Comparison of ENCODE assay signal across 9 cellular contexts in the genomic region with DNA sequence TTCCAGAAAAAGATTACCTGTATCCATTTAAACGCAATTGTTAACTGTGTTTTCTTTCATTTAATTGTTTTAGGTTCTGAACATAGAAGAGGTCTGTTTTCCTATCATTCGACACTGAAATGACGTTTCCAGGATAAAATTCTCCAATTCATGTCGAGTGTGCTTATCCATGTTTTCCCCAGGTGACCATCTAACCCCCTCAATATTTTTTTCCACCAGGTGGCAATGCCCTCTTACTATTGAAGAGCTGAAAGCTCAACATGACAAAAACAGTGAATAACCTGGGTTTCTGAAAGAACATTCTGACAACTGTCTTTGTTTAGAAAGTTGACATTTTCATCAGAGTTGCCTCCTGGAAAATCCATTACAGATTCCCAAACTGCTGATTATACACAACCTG.
DNase-seq lines count a peak whose midpoint lies in the region; ATAC-seq, FAIRE-seq and TF ChIP-seq lines count a peak whose summit lies in the region.
"Had no signal": no experiment of that assay in that cellular context is flagged by ENCODE, and none has a peak within 500 bp of the region (broad histone marks: within the 10 kb centered on the region; RNA-seq: fewer than 3 reads in every experiment).

No MANE protein-coding gene starts in this region.

- in situ Hi-C loops in ACHN (cut with HindIII; ENCODE audit: low pct_ligation_motif_present, low pct_unique_long_range_greater_than_20kb, low sequenced_read_pairs): no loop called here

- DNase-seq in ACHN (peak; percentile 58), HTR-8/SVneo (ENCODE audit: insufficient read length, low spot score) (peak; percentile 12), RCC 7860 (ENCODE audit: low spot score) (peak; percentile 35), iris pigment epithelial cell (ENCODE audit: low read depth) (peak; percentile 7)
- no peak for DNase-seq in activated effector memory CD4-positive, alpha-beta T cell treated with Interleukin-2 at 50 U/mL for 16 hours
- no peak for DNase-seq in stimulated activated CD4-positive, alpha-beta T cell treated with anti-CD3 and anti-CD28 coated beads, Interleukin-2, amount 100 ng/mL, for 24 hours
- no peak for DNase-seq in activated CD8-positive, alpha-beta memory T cell treated with anti-CD3 and anti-CD28 coated beads, Interleukin-2, amount 50 U/mL, for 48 hours
- DNase-seq in CD4-positive, alpha-beta T cell: no peak
- DNase-seq: islet precursor cell had no signal

- no peaks in the 10 kb centered on the region for H3K27me3 ChIP-seq in CD4-positive, alpha-beta T cell (ENCODE audit: control insufficient read depth, insufficient read depth, low read length)

- no peak overlapping the region for H3K27ac Mint-ChIP-seq in CD4-positive, alpha-beta T cell

- intact Hi-C loops in CD4-positive, alpha-beta T cell (cut with DNase I, micrococcal nuclease): no loop called here

- no peak overlapping the region for H3K4me3 Mint-ChIP-seq in CD4-positive, alpha-beta T cell

- ATAC-seq in CD4-positive, alpha-beta T cell (ENCODE audit: poor library complexity): no peak

- H3K27ac ChIP-seq in CD4-positive, alpha-beta T cell (ENCODE audit: low read depth, low read length): no peak overlapping the region

- no peaks in the 10 kb centered on the region for H3K9me3 ChIP-seq in CD4-positive, alpha-beta T cell (ENCODE audit: control insufficient read depth, low read length)

- H3K36me3 Mint-ChIP-seq in CD4-positive, alpha-beta T cell (ENCODE audit: low read depth): no peaks in the 10 kb centered on the region

- POLR2A ChIA-PET in CD4-positive, alpha-beta T cell (lab: Charles Lee): no interaction called here

- no peaks in the 10 kb centered on the region for H3K27me3 Mint-ChIP-seq in CD4-positive, alpha-beta T cell

- no peak for TF ChIP-seq CTCF in CD4-positive, alpha-beta T cell (IDR thresholded peaks at IDR 0.05)

- no peak for FAIRE-seq in HTR-8/SVneo (lab: Jason Lieb, UNC)
- peak; percentile 64 for FAIRE-seq in RCC 7860 (lab: Jason Lieb, UNC)

- H3K4me1 Mint-ChIP-seq in CD4-positive, alpha-beta T cell (ENCODE audit: low read depth): no peaks in the 10 kb centered on the region

- CTCF ChIA-PET in CD4-positive, alpha-beta T cell (lab: Charles Lee): no interaction called here

- peaks cover 6% of the 10 kb centered on the region for H3K9me3 Mint-ChIP-seq in CD4-positive, alpha-beta T cell

Comparison
In these comparisons a context has a peak if more than half of its experiments do, and no peak if none do; other contexts are left out.
1. DNase-seq: peak in ACHN (single experiment), HTR-8/SVneo (single experiment), RCC 7860 (single experiment) and iris pigment epithelial cell (single experiment); none in activated effector memory CD4-positive, alpha-beta T cell treated with Interleukin-2 at 50 U/mL for 16 hours (single experiment), stimulated activated CD4-positive, alpha-beta T cell treated with anti-CD3 and anti-CD28 coated beads, Interleukin-2, amount 100 ng/mL, for 24 hours (0 of 2), activated CD8-positive, alpha-beta memory T cell treated with anti-CD3 and anti-CD28 coated beads, Interleukin-2, amount 50 U/mL, for 48 hours (single experiment) and CD4-positive, alpha-beta T cell (0 of 10).